ENCODE assay signal across 26 cellular contexts in genomic region chr15:63035977-63036376, GRCh38. TPM values are rescaled to one million over a fixed set of nuclear protein-coding genes. Genes with fewer than 3 reads are reported as not detected.
DNase-seq lines count a peak whose midpoint lies in the region; ATAC-seq and TF ChIP-seq lines count a peak whose summit lies in the region.
"Had no signal": no experiment of that assay in that cellular context is flagged by ENCODE, and none has a peak within 500 bp of the region (broad histone marks: within the 10 kb centered on the region; RNA-seq: fewer than 3 reads in every experiment).

No MANE protein-coding gene starts in this region.

- H3K27ac ChIP-seq in SK-N-SH (ENCODE audit: low read depth in 2 of 2, low read length in 1 of 2), result no peak overlapping the region; a peak in 1 of 4 replicates
- H3K27ac ChIP-seq in right lobe of liver, result no peak overlapping the region
- no peak overlapping the region for H3K27ac ChIP-seq in thyroid gland
- no peak overlapping the region for H3K27ac ChIP-seq in ovary
- H3K27ac ChIP-seq: foreskin keratinocyte, GM23248 had no signal

- H3K4me2 ChIP-seq in SK-N-SH, result no peak overlapping the region

- CTCF ChIA-PET in SK-N-SH (lab: Yijun Ruan, JAX), result interaction anchor here (1.1 to 1.3 kb wide), 2 partner anchors 12 kb away, joined by 3 read pairs; no protein-coding TSS in a partner anchor

- no peak overlapping the region for H3K27ac Mint-ChIP-seq in chondrocyte (ENCODE audit: unreplicated experiment)
- H3K27ac Mint-ChIP-seq: activated CD4-positive, alpha-beta memory T cell treated with anti-CD3 and anti-CD28 coated beads, Interleukin-2, amount 10 ng/mL, durations not matched to agents 7 days and 5 days; activated naive CD8-positive, alpha-beta T cell treated with anti-CD3 and anti-CD28 coated beads, Interleukin-2, amount 10 ng/mL, durations not matched to agents 7 days and 5 days; B cell; immature natural killer cell; type B pancreatic cell had no signal

- H3K9me2 ChIP-seq in SK-N-SH, result no peaks in the 10 kb centered on the region

- POLR2A ChIA-PET in SK-N-SH (lab: Yijun Ruan, JAX), result no interaction called here

- TF ChIP-seq CTCF in SK-N-SH (IDR thresholded peaks at IDR 0.05), result no peak
- peak; percentile 52 for TF ChIP-seq CTCF in chondrocyte (IDR thresholded peaks at IDR 0.05)
- peak in 3 of 4 donors; percentile 27 to 34 (median 32) for TF ChIP-seq CTCF in right lobe of liver (IDR thresholded peaks at IDR 0.05)
- no peak for TF ChIP-seq CTCF in thyroid gland (IDR thresholded peaks at IDR 0.05)
- no peak for TF ChIP-seq CTCF in ovary (IDR thresholded peaks at IDR 0.05)

- no peak overlapping the region for H2AFZ ChIP-seq in SK-N-SH (ENCODE audit: low read depth)
- H2AFZ ChIP-seq: GM23248 had no signal

- H3K79me2 ChIP-seq in SK-N-SH (ENCODE audit: insufficient read depth), result no peaks in the 10 kb centered on the region

- 64% methylated on average over 4 of the region's 4 CpGs for WGBS in SK-N-SH (ENCODE audit: low lambda C conversion rate)
- 92% methylated on average over 2 of the region's 4 CpGs for WGBS in right lobe of liver (ENCODE audit: insufficient coverage, low coverage, low lambda C conversion rate, missing lambda C conversion rate)
- 65 to 69% methylated on average over 4 of the region's 4 CpGs for WGBS in thyroid gland, 2 donors
- 76 to 87% (median 86%) methylated on average over 4 of the region's 4 CpGs for WGBS in ovary, 3 donors

- H3K36me3 Mint-ChIP-seq in chondrocyte (ENCODE audit: low read depth), result no peaks in the 10 kb centered on the region
- H3K36me3 Mint-ChIP-seq: activated naive CD8-positive, alpha-beta T cell treated with anti-CD3 and anti-CD28 coated beads, Interleukin-2, amount 10 ng/mL, durations not matched to agents 7 days and 5 days; type B pancreatic cell had no signal

- peaks cover 6% of the 10 kb centered on the region for H3K9me3 Mint-ChIP-seq in chondrocyte (ENCODE audit: low read depth)
- H3K9me3 Mint-ChIP-seq: activated CD4-positive, alpha-beta memory T cell treated with anti-CD3 and anti-CD28 coated beads, Interleukin-2, amount 10 ng/mL, durations not matched to agents 7 days and 5 days; activated naive CD8-positive, alpha-beta T cell treated with anti-CD3 and anti-CD28 coated beads, Interleukin-2, amount 10 ng/mL, durations not matched to agents 7 days and 5 days; immature natural killer cell; neural crest cell; type B pancreatic cell had no signal

- no peak overlapping the region for H3K4me3 Mint-ChIP-seq in chondrocyte (ENCODE audit: unreplicated experiment)
- H3K4me3 Mint-ChIP-seq: activated CD4-positive, alpha-beta memory T cell treated with anti-CD3 and anti-CD28 coated beads, Interleukin-2, amount 10 ng/mL, durations not matched to agents 7 days and 5 days; activated naive CD8-positive, alpha-beta T cell treated with anti-CD3 and anti-CD28 coated beads, Interleukin-2, amount 10 ng/mL, durations not matched to agents 7 days and 5 days; B cell; immature natural killer cell; neural crest cell; type B pancreatic cell had no signal

- H3K4me1 ChIP-seq in SK-N-SH (ENCODE audit: control insufficient read depth in 1 of 2, insufficient read depth in 2 of 2, low read depth in 1 of 2, low read length in 1 of 2) (peaks cover 0 to 3% of the 10 kb centered on the region in 2 experiments; a peak in 1 of 4 replicates), right lobe of liver (no peaks in the 10 kb centered on the region), thyroid gland (no peaks in the 10 kb centered on the region), ovary (ENCODE audit: insufficient read depth) (no peaks in the 10 kb centered on the region)

- no peak for DNase-seq in SK-N-SH
- DNase-seq in chondrocyte (ENCODE audit: low spot score), result no peak
- no peak for DNase-seq in right lobe of liver
- no peak for DNase-seq in thyroid gland
- no peak for DNase-seq in NAMALWA (ENCODE audit: low spot score)
- no peak for DNase-seq in ovary
- DNase-seq in NCI-H1092 (lab: John Stamatoyannopoulos, UW), result no peak
- DNase-seq: activated CD4-positive, alpha-beta memory T cell treated with anti-CD3 and anti-CD28 coated beads, Interleukin-2, amount 10 ng/mL, durations not matched to agents 7 days and 5 days; activated CD4-positive, CD25-positive, alpha-beta regulatory T cell; activated effector memory CD4-positive, alpha-beta T cell treated with anti-CD3 and anti-CD28 coated beads, Interleukin-2, amount 50 U/mL, for 16 hours; activated naive CD8-positive, alpha-beta T cell treated with anti-CD3 and anti-CD28 coated beads, Interleukin-2, amount 10 ng/mL, durations not matched to agents 7 days and 5 days; effector memory CD4-positive, alpha-beta T cell; foreskin keratinocyte; GF-D8; GM23248; immature natural killer cell; Kasumi-1; NCI-H1048; NCI-H1930; NCI-H345; NCI-H82; SHP77 treated with DMSO at 0.1 percent for 48 hours had no signal

- H3K27me3 ChIP-seq in SK-N-SH (ENCODE audit: insufficient read depth) (no peaks in the 10 kb centered on the region), right lobe of liver (no peaks in the 10 kb centered on the region), thyroid gland (no peaks in the 10 kb centered on the region), ovary (no peaks in the 10 kb centered on the region)
- H3K27me3 ChIP-seq: foreskin keratinocyte had no signal

- no peaks in the 10 kb centered on the region for H3K9me3 ChIP-seq in SK-N-SH
- no peaks in the 10 kb centered on the region for H3K9me3 ChIP-seq in right lobe of liver
- no peaks in the 10 kb centered on the region for H3K9me3 ChIP-seq in thyroid gland
- no peaks in the 10 kb centered on the region for H3K9me3 ChIP-seq in ovary

- ATAC-seq in SK-N-SH treated with all-trans-retinoic acid at 6 μM for 48 hours, result peak; percentile 11; the same call in 1 of the 3 replicates
- ATAC-seq in right lobe of liver, result peak; percentile 59 to 95 (median 78)
- ATAC-seq: foreskin keratinocyte had no signal

- no peak overlapping the region for H3K9ac ChIP-seq in SK-N-SH
- H3K9ac ChIP-seq: GM23248 had no signal

- no peaks in the 10 kb centered on the region for H4K20me1 ChIP-seq in SK-N-SH (ENCODE audit: insufficient read depth)

- H3K4me3 ChIP-seq in SK-N-SH (ENCODE audit: low read depth in 2 of 2, low read length in 1 of 2), result no peak overlapping the region
- no peak overlapping the region for H3K4me3 ChIP-seq in right lobe of liver
- no peak overlapping the region for H3K4me3 ChIP-seq in thyroid gland (replicated peaks in 1 of 3)
- no peak overlapping the region for H3K4me3 ChIP-seq in ovary
- H3K4me3 ChIP-seq: GM23248 had no signal

- TF ChIP-seq POLR2A in right lobe of liver (IDR thresholded peaks at IDR 0.05) (no peak), thyroid gland (IDR thresholded peaks at IDR 0.05) (no peak), ovary (IDR thresholded peaks at IDR 0.05) (no peak)

- no peaks in the 10 kb centered on the region for H3K27me3 Mint-ChIP-seq in chondrocyte (ENCODE audit: low read depth)
- H3K27me3 Mint-ChIP-seq: type B pancreatic cell had no signal

- H3K36me3 ChIP-seq in SK-N-SH (replicated peaks in 1 of 2; ENCODE audit: control insufficient read depth in 1 of 2, insufficient read depth in 2 of 2, low read length in 1 of 2), result no peaks in the 10 kb centered on the region
- H3K36me3 ChIP-seq in right lobe of liver, result no peaks in the 10 kb centered on the region
- H3K36me3 ChIP-seq in thyroid gland, result no peaks in the 10 kb centered on the region
- no peaks in the 10 kb centered on the region for H3K36me3 ChIP-seq in ovary

- H3F3A ChIP-seq in SK-N-SH (replicated peaks; ENCODE audit: insufficient read depth), result peaks cover 21% of the 10 kb centered on the region

- peaks cover 47% of the 10 kb centered on the region for H3K4me1 Mint-ChIP-seq in chondrocyte (ENCODE audit: low read depth)
- H3K4me1 Mint-ChIP-seq: activated CD4-positive, alpha-beta memory T cell treated with anti-CD3 and anti-CD28 coated beads, Interleukin-2, amount 10 ng/mL, durations not matched to agents 7 days and 5 days; activated naive CD8-positive, alpha-beta T cell treated with anti-CD3 and anti-CD28 coated beads, Interleukin-2, amount 10 ng/mL, durations not matched to agents 7 days and 5 days; B cell had no signal

- intact Hi-C loops in right lobe of liver (cut with DNase I) (loop anchor here in 1 of 2 donors (10.0 kb wide), 1 partner anchor 191 kb away; no protein-coding TSS in a partner anchor), thyroid gland (cut with DNase I) (no loop called here), ovary (cut with DNase I) (no loop called here)

- no peak for TF ChIP-seq EP300 in SK-N-SH (IDR thresholded peaks at IDR 0.05; ENCODE audit: borderline replicate concordance in 1 of 2, low read depth in 1 of 2, low read length in 1 of 2)
- TF ChIP-seq EP300 in ovary (IDR thresholded peaks at IDR 0.05), result no peak

- no peak for TF ChIP-seq RAD21 in SK-N-SH (IDR thresholded peaks at IDR 0.05; ENCODE audit: low read length)

TF ChIP-seq in SK-N-SH, 30 proteins besides CTCF, POLR2A, EP300 and RAD21:
- TF ChIP-seq GATA2 (CRISPR knock-in tag; IDR thresholded peaks at IDR 0.05) (no peak), RXRA (IDR thresholded peaks at IDR 0.05; ENCODE audit: borderline replicate concordance, low read depth) (no peak)

RNA-seq across cellular contexts. Expression of gene TPM1, which starts 6.6 kb away (rescaled TPM):
- polyA plus RNA-seq in SK-N-SH (2012; rRNA removed) (1,371 and 1,764 TPM in 2 replicates), ovary (100 to 1,000 TPM; 332 to 676 TPM)
- polyA plus RNA-seq in SK-N-SH (2012; cell fraction: cytosol; rRNA removed), result 1,590 and 2,049 TPM in 2 replicates
- polyA plus RNA-seq in SK-N-SH (2012; cell fraction: nucleus; rRNA removed), result 2,523 and 2,991 TPM in 2 replicates
- total RNA-seq in chondrocyte (2,291 to 2,367 TPM (median 2,332 TPM) in 3 replicates), right lobe of liver (100 to 1,000 TPM in 3 of 6 experiments, 10 to 100 TPM in 3; 44.3 to 180 (median 91.6) TPM), thyroid gland (100 to 1,000 TPM; 116 to 307 (median 226) TPM), ovary (100 to 1,000 TPM; 204 to 695 (median 319) TPM)

Comparison
In these comparisons a context has a peak if more than half of its experiments do, and no peak if none do; other contexts are left out.
1. CTCF ChIP-seq: peak in chondrocyte (single experiment) and right lobe of liver (3 of 4); none in SK-N-SH (single experiment), thyroid gland (0 of 6) and ovary (0 of 3).